In the genomic region with DNA sequence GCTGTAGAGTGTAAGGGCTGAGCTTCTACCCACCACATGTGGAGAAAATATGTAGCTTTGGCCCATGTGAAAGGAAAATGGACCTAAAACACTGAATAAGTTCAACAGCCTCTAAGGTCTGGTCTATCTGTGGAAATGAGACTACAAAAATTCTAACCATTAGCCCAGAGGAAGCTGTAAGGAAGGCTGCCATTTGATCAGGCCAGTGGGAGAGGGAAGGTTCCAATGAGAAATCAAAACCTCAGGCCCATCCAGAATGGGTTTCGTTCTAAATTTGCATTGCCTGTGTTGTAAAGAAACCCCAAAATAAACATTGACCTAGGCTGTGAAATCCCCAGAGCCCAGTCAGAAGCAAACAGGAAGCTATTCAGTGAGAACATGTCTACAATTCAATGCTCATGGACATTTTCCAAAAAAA, we compare ENCODE assay signal across 11 cellular contexts.
DNase-seq lines count a peak whose midpoint lies in the region; ATAC-seq lines count a peak whose summit lies in the region.
"Had no signal": no experiment of that assay in that cellular context is flagged by ENCODE, and none has a peak within 500 bp of the region (broad histone marks: within the 10 kb centered on the region; RNA-seq: fewer than 3 reads in every experiment).

No MANE protein-coding gene starts in this region.

- ATAC-seq in GM21390 (IDR thresholded peaks at IDR 0.05; ENCODE audit: unreplicated experiment) (peak; percentile 64), left cardiac atrium (peak; percentile 59 to 85), HG02759 (IDR thresholded peaks at IDR 0.05; ENCODE audit: unreplicated experiment) (no peak), esophagus mucosa (no peak)
- ATAC-seq: activated T-helper 17 cell treated with anti-CD3 and anti-CD28 coated beads, Interleukin-2, amount 50 U/mL, for 72 hours had no signal

- intact Hi-C loops in left cardiac atrium (cut with DNase I) = no loop called here

- DNase-seq in DMS153 (lab: John Stamatoyannopoulos, UW) = peak; percentile 46
- DNase-seq in NAMALWA (ENCODE audit: low spot score) = peak; percentile 5
- DNase-seq in left cardiac atrium = no peak
- no peak for DNase-seq in activated T-cell treated with anti-CD3 and anti-CD28 coated beads, Interleukin-2, amount 50 U/mL, for 1 hour
- no peak for DNase-seq in NCI-H524 treated with DMSO at 0.1 percent for 48 hours (lab: John Stamatoyannopoulos, UW)
- DNase-seq: NCI-H2227 treated with DMSO at 0.1 percent for 48 hours, T-helper 2 cell had no signal

Comparison
In these comparisons a context has a peak if more than half of its experiments do, and no peak if none do; other contexts are left out.
1. DNase-seq: peak in DMS153 (single experiment) and NAMALWA (single experiment); none in left cardiac atrium (single experiment), activated T-cell treated with anti-CD3 and anti-CD28 coated beads, Interleukin-2, amount 50 U/mL, for 1 hour (single experiment) and NCI-H524 treated with DMSO at 0.1 percent for 48 hours (single experiment).
2. ATAC-seq: peak in GM21390 (single experiment) and left cardiac atrium (2 of 2); none in HG02759 (single experiment) and esophagus mucosa (single experiment).